Comparison of ENCODE assay signal across 1 cellular context in the genomic region with DNA sequence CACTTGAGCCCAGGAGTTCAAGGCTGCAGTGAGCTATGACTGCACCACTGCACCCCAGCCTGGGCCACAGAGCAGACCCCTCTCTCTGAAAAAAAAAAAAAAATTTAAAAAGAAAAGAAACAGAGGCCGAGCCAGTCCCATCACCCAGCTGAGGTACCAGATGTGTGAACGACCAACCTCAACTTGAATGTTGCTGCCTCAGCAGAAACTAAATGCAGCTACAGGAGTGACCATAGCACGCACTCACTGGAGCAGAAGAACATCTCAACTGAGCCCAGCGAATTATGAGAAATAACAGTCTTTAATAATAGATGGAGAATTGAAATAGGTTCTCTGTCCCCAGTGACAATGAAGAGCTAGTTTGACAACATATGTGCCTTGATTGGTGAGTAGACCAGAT.
A peak's percentile ranks its signal among the peaks of the same experiment; 100 is the strongest.
TF ChIP-seq lines count a peak whose summit lies in the region.

No MANE protein-coding gene starts in this region.

TF ChIP-seq in HepG2, 621 proteins besides CTCF, POLR2A, EP300 and RAD21:
- no peak for TF ChIP-seq MIER3 (CRISPR knock-in tag; IDR thresholded peaks at IDR 0.05; ENCODE audit: borderline replicate concordance)
- TF ChIP-seq, protein P1, sequence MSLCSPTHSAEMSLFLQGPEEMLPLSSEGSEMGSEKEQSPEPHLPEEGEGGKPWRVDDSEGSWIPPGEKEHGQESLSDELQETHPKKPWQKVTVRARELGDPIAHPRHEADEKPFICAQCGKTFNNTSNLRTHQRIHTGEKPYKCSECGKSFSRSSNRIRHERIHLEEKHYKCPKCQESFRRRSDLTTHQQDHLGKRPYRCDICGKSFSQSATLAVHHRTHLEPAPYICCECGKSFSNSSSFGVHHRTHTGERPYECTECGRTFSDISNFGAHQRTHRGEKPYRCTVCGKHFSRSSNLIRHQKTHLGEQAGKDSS (CRISPR knock-in tag; IDR thresholded peaks at IDR 0.05; ENCODE audit: borderline replicate concordance, low read depth), result no peak
- no peak for TF ChIP-seq FOXC1 (CRISPR knock-in tag; IDR thresholded peaks at IDR 0.05; ENCODE audit: borderline replicate concordance)
- TF ChIP-seq MAFF (IDR thresholded peaks at IDR 0.05; ENCODE audit: low read depth, low read length), result peak; percentile 72
- TF ChIP-seq, protein P2, sequence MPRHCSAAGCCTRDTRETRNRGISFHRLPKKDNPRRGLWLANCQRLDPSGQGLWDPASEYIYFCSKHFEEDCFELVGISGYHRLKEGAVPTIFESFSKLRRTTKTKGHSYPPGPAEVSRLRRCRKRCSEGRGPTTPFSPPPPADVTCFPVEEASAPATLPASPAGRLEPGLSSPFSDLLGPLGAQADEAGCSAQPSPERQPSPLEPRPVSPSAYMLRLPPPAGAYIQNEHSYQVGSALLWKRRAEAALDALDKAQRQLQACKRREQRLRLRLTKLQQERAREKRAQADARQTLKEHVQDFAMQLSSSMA (CRISPR knock-in tag; IDR thresholded peaks at IDR 0.05), result no peak
- no peak for TF ChIP-seq SOX5 (CRISPR knock-in tag; IDR thresholded peaks at IDR 0.05; ENCODE audit: borderline replicate concordance)
- TF ChIP-seq, protein P3, sequence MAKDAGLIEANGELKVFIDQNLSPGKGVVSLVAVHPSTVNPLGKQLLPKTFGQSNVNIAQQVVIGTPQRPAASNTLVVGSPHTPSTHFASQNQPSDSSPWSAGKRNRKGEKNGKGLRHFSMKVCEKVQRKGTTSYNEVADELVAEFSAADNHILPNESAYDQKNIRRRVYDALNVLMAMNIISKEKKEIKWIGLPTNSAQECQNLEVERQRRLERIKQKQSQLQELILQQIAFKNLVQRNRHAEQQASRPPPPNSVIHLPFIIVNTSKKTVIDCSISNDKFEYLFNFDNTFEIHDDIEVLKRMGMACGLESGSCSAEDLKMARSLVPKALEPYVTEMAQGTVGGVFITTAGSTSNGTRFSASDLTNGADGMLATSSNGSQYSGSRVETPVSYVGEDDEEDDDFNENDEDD (CRISPR knock-in tag; IDR thresholded peaks at IDR 0.05; ENCODE audit: borderline replicate concordance), result no peak
- no peak for TF ChIP-seq SAFB2 (CRISPR knock-in tag; IDR thresholded peaks at IDR 0.05; ENCODE audit: borderline replicate concordance, low read depth)
- TF ChIP-seq MAFK (conservative IDR thresholded peaks at IDR 0.05 in 1 of 2, IDR thresholded peaks at IDR 0.05 in 1 of 2; ENCODE audit: low read length in 2 of 2), result peak; percentile 77 to 80
